In genomic region chr9:113598451-113598850, GRCh38 we compare ENCODE assay signal across 22 cellular contexts.
DNase-seq lines count a peak whose midpoint lies in the region; FAIRE-seq and TF ChIP-seq lines count a peak whose summit lies in the region.
"Had no signal": no experiment of that assay in that cellular context is flagged by ENCODE, and none has a peak within 500 bp of the region (broad histone marks: within the 10 kb centered on the region; RNA-seq: fewer than 3 reads in every experiment).

No MANE protein-coding gene starts in this region.

- H3K9me3 ChIP-seq in ascending aorta (no peaks in the 10 kb centered on the region), kidney (ENCODE audit: control insufficient read depth in 1 of 2, low read length in 2 of 2) (no peaks in the 10 kb centered on the region), spleen (no peaks in the 10 kb centered on the region)
- H3K9me3 ChIP-seq: body of pancreas, mucosa of descending colon had no signal

- WGBS in spleen, 5 donors: 86 to 100% (median 93%) methylated on average over 2 of the region's 2 CpGs

- TF ChIP-seq POLR2A in spleen (IDR thresholded peaks at IDR 0.05): no peak

- peaks cover 31 to 33% of the 10 kb centered on the region in 2 donors for H3K36me3 ChIP-seq in ascending aorta
- peaks cover 18 to 31% of the 10 kb centered on the region in 2 donors for H3K36me3 ChIP-seq in kidney (ENCODE audit: control insufficient read depth in 1 of 2, insufficient read depth in 2 of 2, low read length in 2 of 2)
- H3K36me3 ChIP-seq in spleen: peaks cover 10 to 61% (median 43%) of the 10 kb centered on the region in 6 donors

- H3K4me1 ChIP-seq in ascending aorta (peaks cover 48 to 73% of the 10 kb centered on the region in 2 donors), kidney (ENCODE audit: control insufficient read depth in 1 of 2, insufficient read depth in 1 of 2, low read depth in 1 of 2, low read length in 2 of 2) (peaks cover 30 to 58% of the 10 kb centered on the region in 2 donors), spleen (peaks cover 7 to 91% (median 59%) of the 10 kb centered on the region in 6 donors)

- H3K27ac ChIP-seq in ascending aorta: peak overlapping the region; percentile 69 to 95
- peak overlapping the region in 1 of 2 donors; percentile 2 for H3K27ac ChIP-seq in kidney (ENCODE audit: low read depth in 2 of 2, low read length in 2 of 2)
- H3K27ac ChIP-seq in spleen: no peak overlapping the region
- H3K27ac ChIP-seq: KMS-11 had no signal

- DNase-seq in HFF-Myc (ENCODE audit: extremely low read depth, low read depth) (no peak), ascending aorta (ENCODE audit: low spot score in 2 of 2) (no peak), kidney (peak; percentile 58), spleen (peak; percentile 70), DMS79 (lab: John Stamatoyannopoulos, UW) (no peak), foreskin melanocyte (no peak), anterior cingulate cortex (lab: John Stamatoyannopoulos, UW) (no peak), NOMO-1 treated with dmso at 0.1 percent for 144 hours (lab: John Stamatoyannopoulos, UW; ENCODE audit: unreplicated experiment) (no peak)
- DNase-seq: activated CD4-positive, alpha-beta T cell treated with anti-CD3 and anti-CD28 coated beads, Interleukin-2, amount 50 U/mL, for 1 hour; DND-41; NCI-H1048; NCI-H2029; NCI-H446; NK-92 treated with Interleukin-12 subunit alpha and Interleukin-12 subunit beta, amount 100 ng/mL, for 24 hours; nucleus accumbens; retina; RPMI8226; stimulated activated CD4-positive, alpha-beta T cell treated with anti-CD3 and anti-CD28 coated beads, Interleukin-15, amount 100 ng/mL, for 24 hours had no signal

- H3K27me3 ChIP-seq in ascending aorta (no peaks in the 10 kb centered on the region), spleen (replicated peaks in 1 of 7) (no peaks in the 10 kb centered on the region)
- H3K27me3 ChIP-seq: body of pancreas had no signal

- TF ChIP-seq CTCF in HFF-Myc (IDR thresholded peaks at IDR 0.05; ENCODE audit: low read depth, low read length, missing control alignments) (no peak), ascending aorta (IDR thresholded peaks at IDR 0.05) (no peak), kidney (IDR thresholded peaks at IDR 0.05; ENCODE audit: borderline replicate concordance, extremely low read depth, insufficient read depth) (no peak), spleen (IDR thresholded peaks at IDR 0.05 in 8 of 11, conservative IDR thresholded peaks at IDR 0.05 in 3 of 11) (no peak)

- intact Hi-C loops in ascending aorta (cut with DNase I) (no loop called here), kidney (cut with DNase I) (no loop called here), spleen (cut with DNase I; ENCODE audit: low total_unique reads) (no loop called here)

- H3K9ac ChIP-seq in kidney (ENCODE audit: low read length in 2 of 2): peak overlapping the region in 1 of 2 donors; percentile 58
- H3K9ac ChIP-seq: KMS-11 had no signal

- peak overlapping the region; percentile 98; the same call in 1 of the 2 replicates for H3K4me3 ChIP-seq in HFF-Myc (replicated peaks; ENCODE audit: low read depth, low read length)
- peak overlapping the region in 1 of 2 donors; percentile 80 for H3K4me3 ChIP-seq in ascending aorta
- H3K4me3 ChIP-seq in kidney (ENCODE audit: low read length in 2 of 2): peak overlapping the region in 1 of 2 donors; percentile 88
- H3K4me3 ChIP-seq in spleen: no peak overlapping the region
- H3K4me3 ChIP-seq: body of pancreas, mucosa of descending colon had no signal

- no peak for FAIRE-seq in kidney (lab: Jason Lieb, UNC)
- FAIRE-seq: frontal cortex had no signal

Comparison
In these comparisons a context has a peak if more than half of its experiments do, and no peak if none do; other contexts are left out.
1. DNase-seq: peak in kidney (single experiment) and spleen (single experiment); none in HFF-Myc (single experiment), ascending aorta (0 of 2), DMS79 (single experiment), foreskin melanocyte (single experiment), anterior cingulate cortex (0 of 58) and NOMO-1 treated with dmso at 0.1 percent for 144 hours (single experiment).
2. H3K27ac ChIP-seq: peak in ascending aorta (2 of 2); none in spleen (0 of 8).